ENCODE assay signal across 15 cellular contexts in the genomic region with DNA sequence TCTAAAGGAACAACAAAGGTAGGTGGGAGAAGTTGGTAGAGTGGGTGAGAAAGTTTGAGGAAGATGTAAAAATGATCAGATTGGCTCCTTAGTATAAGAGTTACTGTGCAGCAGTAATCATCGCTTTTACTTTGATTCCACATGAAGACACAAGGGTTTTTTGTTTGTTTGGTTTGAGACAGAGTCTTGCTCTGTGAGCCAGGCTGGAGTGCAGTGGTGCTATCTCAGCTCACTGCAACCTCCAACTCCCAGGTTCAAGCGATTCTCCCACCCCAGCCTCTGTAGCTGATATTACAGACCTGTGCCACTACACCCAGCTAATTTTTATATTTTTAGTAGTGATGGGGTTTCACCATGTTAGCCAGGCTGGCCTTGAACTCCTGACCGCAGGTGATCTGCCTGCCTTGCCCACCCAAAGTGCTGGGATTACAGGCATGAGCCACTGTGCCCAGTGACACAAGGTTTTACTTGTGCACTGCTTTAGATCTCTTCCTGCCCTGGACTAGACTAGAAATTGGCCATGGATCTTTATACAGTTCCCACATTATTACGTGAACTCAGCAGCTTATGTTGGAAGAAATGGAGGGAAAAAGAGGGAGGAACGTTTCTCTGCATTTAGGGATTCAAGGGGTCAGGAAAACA. TPM values are rescaled to one million over a fixed set of nuclear protein-coding genes. Genes with fewer than 3 reads are reported as not detected.
DNase-seq lines count a peak whose midpoint lies in the region; ATAC-seq and TF ChIP-seq lines count a peak whose summit lies in the region.
"Had no signal": no experiment of that assay in that cellular context is flagged by ENCODE, and none has a peak within 500 bp of the region (broad histone marks: within the 10 kb centered on the region; RNA-seq: fewer than 3 reads in every experiment).

No MANE protein-coding gene starts in this region.

- H3K9me3 ChIP-seq in mammary epithelial cell (replicated peaks; ENCODE audit: insufficient read depth, low read length): no peaks in the 10 kb centered on the region
- no peaks in the 10 kb centered on the region for H3K9me3 ChIP-seq in thyroid gland
- H3K9me3 ChIP-seq: upper lobe of right lung had no signal

- peaks cover 37% of the 10 kb centered on the region for H3K4me1 Mint-ChIP-seq in MCF 10A (ENCODE audit: insufficient read depth, unreplicated experiment)
- H3K4me1 Mint-ChIP-seq in activated CD8-positive, alpha-beta T cell treated with anti-CD3 and anti-CD28 coated beads for 36 hours (ENCODE audit: low read depth): peaks cover 68% of the 10 kb centered on the region

- H3K4me1 ChIP-seq in mammary epithelial cell (ENCODE audit: insufficient read depth, low read length): no peaks in the 10 kb centered on the region
- H3K4me1 ChIP-seq in thyroid gland: peaks cover 63 to 67% of the 10 kb centered on the region in 2 donors
- peaks cover 15% of the 10 kb centered on the region for H3K4me1 ChIP-seq in foreskin keratinocyte

- no peaks in the 10 kb centered on the region for H4K20me1 ChIP-seq in mammary epithelial cell (ENCODE audit: insufficient read depth, low read length)

- BruUV-seq in MCF 10A (replicated peaks; lab: Mats Ljungman, UMichigan): no TSS peak
- no TSS peak for BruUV-seq in mammary epithelial cell (replicated peaks; lab: Mats Ljungman, UMichigan)

- H3K27me3 Mint-ChIP-seq in MCF 10A (ENCODE audit: insufficient read depth, unreplicated experiment): no peaks in the 10 kb centered on the region
- no peaks in the 10 kb centered on the region for H3K27me3 Mint-ChIP-seq in activated CD8-positive, alpha-beta T cell treated with anti-CD3 and anti-CD28 coated beads for 36 hours

- WGBS in mammary epithelial cell (ENCODE audit: low coverage, missing lambda C conversion rate): 67% methylated on average over 5 of the region's 5 CpGs
- 55 to 61% methylated on average over 5 of the region's 5 CpGs for WGBS in thyroid gland, 2 donors

- no peak overlapping the region for H3K27ac ChIP-seq in mammary epithelial cell (ENCODE audit: insufficient read depth, low read depth, low read length)
- peak overlapping the region; percentile 35 for H3K27ac ChIP-seq in layer of hippocampus (ENCODE audit: low read depth, low read length)
- H3K27ac ChIP-seq in thyroid gland: peak overlapping the region; percentile 18 to 39 (median 33)
- no peak overlapping the region for H3K27ac ChIP-seq in foreskin keratinocyte
- H3K27ac ChIP-seq: KMS-11, upper lobe of right lung had no signal

- DNase-seq in MCF 10A (ENCODE audit: unreplicated experiment): no peak
- no peak for DNase-seq in mammary epithelial cell
- no peak for DNase-seq in activated CD8-positive, alpha-beta T cell treated with anti-CD3 and anti-CD28 coated beads for 36 hours
- DNase-seq in thyroid gland: peak in 1 of 2 donors; percentile 35
- DNase-seq in NCI-H1417 treated with DMSO at 0.1 percent for 48 hours (lab: John Stamatoyannopoulos, UW): no peak
- DNase-seq in foreskin keratinocyte: no peak
- DNase-seq in MV-4-11 (lab: John Stamatoyannopoulos, UW): no peak
- DNase-seq: activated CD4-positive, alpha-beta T cell treated with anti-CD3 and anti-CD28 coated beads for 48 hours; activated T-cell treated with anti-CD3 and anti-CD28 coated beads, Interleukin-2, amount 50 U/mL, for 48 hours; erythroblast; NCI-H345; T1000; upper lobe of right lung had no signal

- H3K27me3 ChIP-seq in mammary epithelial cell (ENCODE audit: insufficient read depth, low read length) (no peaks in the 10 kb centered on the region), layer of hippocampus (ENCODE audit: control insufficient read depth, insufficient read depth, low read length) (no peaks in the 10 kb centered on the region), thyroid gland (no peaks in the 10 kb centered on the region), foreskin keratinocyte (no peaks in the 10 kb centered on the region)
- H3K27me3 ChIP-seq: upper lobe of right lung had no signal

- no peak overlapping the region for H3K9ac ChIP-seq in mammary epithelial cell (ENCODE audit: insufficient read depth, low read length)
- H3K9ac ChIP-seq: KMS-11 had no signal

- CTCF ChIA-PET in MCF 10A (lab: Yijun Ruan, JAX): interaction anchor here (0.6 to 0.7 kb wide), 2 partner anchors 36 to 740 kb away, joined by 3 to 4 read pairs; no protein-coding TSS in a partner anchor
- CTCF ChIA-PET in mammary epithelial cell (lab: Charles Lee; ENCODE audit: low non-redundant PET): no interaction called here
- CTCF ChIA-PET in activated CD8-positive, alpha-beta T cell treated with anti-CD3 and anti-CD28 coated beads for 36 hours (lab: Charles Lee): interaction anchor here (2.6 kb wide), 1 partner anchor 64 kb away, joined by 13 read pairs; no protein-coding TSS in a partner anchor

- peak overlapping the region; percentile 32 for H3K27ac Mint-ChIP-seq in MCF 10A (ENCODE audit: low read depth, unreplicated experiment)
- H3K27ac Mint-ChIP-seq in activated CD8-positive, alpha-beta T cell treated with anti-CD3 and anti-CD28 coated beads for 36 hours: peak overlapping the region; percentile 66

- H3K4me3 ChIP-seq in mammary epithelial cell (replicated peaks in 1 of 3; ENCODE audit: insufficient read depth in 1 of 3, low read depth in 2 of 3, low read length in 3 of 3) (no peak overlapping the region), thyroid gland (replicated peaks in 1 of 3) (no peak overlapping the region)
- H3K4me3 ChIP-seq: upper lobe of right lung had no signal

- no peak overlapping the region for H3K4me2 ChIP-seq in mammary epithelial cell (ENCODE audit: insufficient read depth, low read depth, low read length)
- H3K4me2 ChIP-seq: KMS-11 had no signal

- in situ Hi-C loops in mammary epithelial cell (cut with MboI; ENCODE audit: low sequenced_read_pairs in 2 of 2): no loop called here

- no peak overlapping the region for H3K4me3 Mint-ChIP-seq in MCF 10A (ENCODE audit: unreplicated experiment)
- no peak overlapping the region for H3K4me3 Mint-ChIP-seq in activated CD8-positive, alpha-beta T cell treated with anti-CD3 and anti-CD28 coated beads for 36 hours

- POLR2A ChIA-PET in MCF 10A (lab: Yijun Ruan, JAX): interaction anchor here (1.1 to 3.4 kb wide), 2 partner anchors 11 to 1028 kb away, joined by 3 to 23 read pairs; a partner anchor contains a TSS
- POLR2A ChIA-PET in activated CD8-positive, alpha-beta T cell treated with anti-CD3 and anti-CD28 coated beads for 36 hours (lab: Charles Lee): interaction anchor here (0.6 to 3.3 kb wide), 7 partner anchors 8 to 218 kb away, joined by 3 to 30 read pairs (median 7); a partner anchor contains a TSS

- TF ChIP-seq CTCF in MCF 10A (IDR thresholded peaks at IDR 0.05; ENCODE audit: unreplicated experiment): no peak
- no peak for TF ChIP-seq CTCF in mammary epithelial cell (conservative IDR thresholded peaks at IDR 0.05 in 1 of 2, IDR thresholded peaks at IDR 0.05 in 1 of 2; ENCODE audit: extremely low read depth in 1 of 2, insufficient read depth in 1 of 2, low read depth in 1 of 2, low read length in 2 of 2)
- no peak for TF ChIP-seq CTCF in activated CD8-positive, alpha-beta T cell treated with anti-CD3 and anti-CD28 coated beads for 36 hours (IDR thresholded peaks at IDR 0.05)
- no peak for TF ChIP-seq CTCF in thyroid gland (IDR thresholded peaks at IDR 0.05)
- no peak for TF ChIP-seq CTCF in foreskin keratinocyte (conservative IDR thresholded peaks at IDR 0.05)

- H2AFZ ChIP-seq in mammary epithelial cell (ENCODE audit: low read depth, low read length): no peak overlapping the region

- peaks cover 99% of the 10 kb centered on the region for H3K79me2 ChIP-seq in mammary epithelial cell (ENCODE audit: insufficient read depth, low read length)

- peaks cover 7% of the 10 kb centered on the region for H3K36me3 ChIP-seq in mammary epithelial cell (ENCODE audit: insufficient read depth, low read length)
- peaks cover 0 to 3% of the 10 kb centered on the region in 2 donors for H3K36me3 ChIP-seq in thyroid gland

- no peak for ATAC-seq in activated CD8-positive, alpha-beta T cell treated with anti-CD3 and anti-CD28 coated beads for 36 hours
- no peak for ATAC-seq in foreskin keratinocyte
- ATAC-seq: upper lobe of right lung had no signal

- dilution Hi-C loops in mammary epithelial cell (cut with HindIII; ENCODE audit: low sequenced_read_pairs): loop anchor here (5.0 kb wide), 1 partner anchor 52 kb away; no protein-coding TSS in a partner anchor

- H3K9me3 Mint-ChIP-seq in MCF 10A (ENCODE audit: unreplicated experiment): no peaks in the 10 kb centered on the region
- H3K9me3 Mint-ChIP-seq in activated CD8-positive, alpha-beta T cell treated with anti-CD3 and anti-CD28 coated beads for 36 hours: no peaks in the 10 kb centered on the region

- intact Hi-C loops in MCF 10A (cut with micrococcal nuclease) (no loop called here), mammary epithelial cell (cut with micrococcal nuclease) (no loop called here), thyroid gland (cut with DNase I) (no loop called here)
- intact Hi-C loops in activated CD8-positive, alpha-beta T cell treated with anti-CD3 and anti-CD28 coated beads for 36 hours (cut with micrococcal nuclease): no loop called here

- H3K36me3 Mint-ChIP-seq in MCF 10A (ENCODE audit: insufficient read depth, unreplicated experiment): peaks cover 48% of the 10 kb centered on the region
- H3K36me3 Mint-ChIP-seq in activated CD8-positive, alpha-beta T cell treated with anti-CD3 and anti-CD28 coated beads for 36 hours (ENCODE audit: low read depth): peaks cover 41% of the 10 kb centered on the region

- no peak for TF ChIP-seq POLR2A in thyroid gland (IDR thresholded peaks at IDR 0.05)

RNA-seq across cellular contexts. Expression of a gene that starts 10.7 kb away (rescaled TPM):
- total RNA-seq in MCF 10A (2022) (138 and 145 TPM in 2 replicates), mammary epithelial cell (100 to 1,000 TPM in 1 of 2 donors, 10 to 100 TPM in 1; 44.0 to 110 TPM), thyroid gland (100 to 1,000 TPM; 125 to 179 (median 145) TPM), foreskin keratinocyte (55.3 and 67.2 TPM in 2 replicates)
- polyA plus RNA-seq in mammary epithelial cell (31.6 TPM), foreskin keratinocyte (32.1 and 41.7 TPM in 2 replicates)
- polyA minus RNA-seq in mammary epithelial cell: 32.4 TPM
- 100 to 1,000 TPM; 133 to 140 TPM for total RNA-seq in activated CD8-positive, alpha-beta T cell treated with anti-CD3 and anti-CD28 coated beads for 36 hours

RNA-seq across cellular contexts. Expression of a gene that starts 29.3 kb away (rescaled TPM):
- total RNA-seq in MCF 10A (2022): 11.8 and 11.9 TPM in 2 replicates
- 1 to 10 TPM; 6.2 to 7.1 TPM for total RNA-seq in mammary epithelial cell
- polyA plus RNA-seq in mammary epithelial cell: 7.3 TPM
- polyA minus RNA-seq in mammary epithelial cell: not detected
- 10 to 100 TPM in 1 of 2 experiments, 1 to 10 TPM in 1; 9.9 to 12.6 TPM for total RNA-seq in activated CD8-positive, alpha-beta T cell treated with anti-CD3 and anti-CD28 coated beads for 36 hours
- 10 to 100 TPM; 11.9 to 26.4 (median 23.0) TPM for total RNA-seq in thyroid gland
- 5.5 and 5.6 TPM in 2 replicates for total RNA-seq in foreskin keratinocyte
- 8.0 and 8.6 TPM in 2 replicates for polyA plus RNA-seq in foreskin keratinocyte

Comparison
In these comparisons a context has a peak if more than half of its experiments do, and no peak if none do; other contexts are left out.
1. H3K27ac ChIP-seq: peak in layer of hippocampus (single experiment) and thyroid gland (3 of 3); none in mammary epithelial cell (single experiment) and foreskin keratinocyte (single experiment).